8 cellular contexts compared by ENCODE assay signal in genomic region chr6:151389640-151390275, GRCh38. TPM values are rescaled to one million over a fixed set of nuclear protein-coding genes. Genes with fewer than 3 reads are reported as not detected.
A peak's percentile ranks its signal among the peaks of the same experiment; 100 is the strongest.
DNase-seq lines count a peak whose midpoint lies in the region; ATAC-seq and TF ChIP-seq lines count a peak whose summit lies in the region.

No MANE protein-coding gene starts in this region.

- no peaks in the 10 kb centered on the region for H3K27me3 ChIP-seq in GM23248 (replicated peaks; ENCODE audit: insufficient read depth)
- no peaks in the 10 kb centered on the region for H3K27me3 ChIP-seq in SJSA1 (replicated peaks)
- H3K27me3 ChIP-seq in kidney epithelial cell (ENCODE audit: control insufficient read depth, insufficient read depth, low read length) = no peaks in the 10 kb centered on the region
- H3K27me3 ChIP-seq in spleen (replicated peaks in 1 of 7) = no peaks in the 10 kb centered on the region

- TF ChIP-seq CTCF in chondrocyte (IDR thresholded peaks at IDR 0.05) (no peak), kidney epithelial cell (IDR thresholded peaks at IDR 0.05; ENCODE audit: insufficient read depth, low read length, poor library complexity, severe bottlenecking) (no peak), spleen (IDR thresholded peaks at IDR 0.05 in 8 of 11, conservative IDR thresholded peaks at IDR 0.05 in 3 of 11) (no peak)

- TF ChIP-seq POLR2A in spleen (IDR thresholded peaks at IDR 0.05) = peak in 1 of 3 donors; percentile 78

- H2AFZ ChIP-seq in GM23248 = peak overlapping the region; percentile 70

- peaks cover 15% of the 10 kb centered on the region; the same call in 1 of the 2 replicates for H4K20me1 ChIP-seq in GM23248 (ENCODE audit: insufficient read depth)

- peak overlapping the region; percentile 76 for H3K4me3 Mint-ChIP-seq in chondrocyte (ENCODE audit: unreplicated experiment)

- peaks cover 51% of the 10 kb centered on the region for H3K4me1 Mint-ChIP-seq in chondrocyte (ENCODE audit: low read depth)

- H3K79me2 ChIP-seq in GM23248 (ENCODE audit: insufficient read depth) = peaks cover 74% of the 10 kb centered on the region

- 1 to 2% methylated on average over 37 of the region's 54 CpGs for WGBS in GM23248 (ENCODE audit: low coverage in 1 of 2, low lambda C conversion rate in 2 of 2, missing lambda C conversion rate in 2 of 2), 2 experiments
- WGBS in spleen, 5 donors = 0 to 1% (median 0%) methylated on average over 28 to 54 of the region's 54 CpGs

- intact Hi-C loops in spleen (cut with DNase I; ENCODE audit: low total_unique reads) = no loop called here

- in situ Hi-C loops in GM23248 (cut with MboI) = no loop called here

- H3K36me3 Mint-ChIP-seq in chondrocyte (ENCODE audit: low read depth) = no peaks in the 10 kb centered on the region

- H3K27ac ChIP-seq in GM23248 (peak overlapping the region; percentile 98), SJSA1 (peak overlapping the region; percentile 93), spleen (peak overlapping the region; percentile 98 to 100 (median 99))

- H3K4me1 ChIP-seq in GM23248 (ENCODE audit: insufficient read depth) (peaks cover 48% of the 10 kb centered on the region), SJSA1 (replicated peaks) (peaks cover 31% of the 10 kb centered on the region), spleen (peaks cover 28 to 80% (median 60%) of the 10 kb centered on the region in 6 donors)

- no peak for DNase-seq in activated CD4-positive, CD25-positive, alpha-beta regulatory T cell (lab: John Stamatoyannopoulos, UW)
- peak; percentile 86 for DNase-seq in GM23248
- peak; percentile 83 for DNase-seq in KG1 (lab: John Stamatoyannopoulos, UW)
- DNase-seq in SJSA1 (ENCODE audit: low read depth in 1 of 2, low spot score in 2 of 2) = peak; percentile 62 to 83
- DNase-seq in chondrocyte (ENCODE audit: low spot score) = peak; percentile 93
- no peak for DNase-seq in kidney epithelial cell (ENCODE audit: low read depth)
- DNase-seq in spleen = no peak

- no peaks in the 10 kb centered on the region for H3K27me3 Mint-ChIP-seq in chondrocyte (ENCODE audit: low read depth)

- H3K4me3 ChIP-seq in GM23248 = peak overlapping the region; percentile 87
- peak overlapping the region; percentile 98 for H3K4me3 ChIP-seq in SJSA1
- peak overlapping the region; percentile 82 for H3K4me3 ChIP-seq in kidney epithelial cell (ENCODE audit: low read depth, low read length)
- H3K4me3 ChIP-seq in spleen = peak overlapping the region; percentile 30 to 98 (median 92)

- H3K9me2 ChIP-seq in GM23248 (ENCODE audit: insufficient read depth) = no peaks in the 10 kb centered on the region

- H3K4me2 ChIP-seq in GM23248 (ENCODE audit: unreplicated experiment) = peak overlapping the region; percentile 96

- H3K27ac Mint-ChIP-seq in chondrocyte (ENCODE audit: unreplicated experiment) = peak overlapping the region; percentile 95

- peaks cover 42% of the 10 kb centered on the region for H3F3A ChIP-seq in GM23248 (ENCODE audit: insufficient read depth)

- H3K36me3 ChIP-seq in GM23248 (ENCODE audit: low read depth) = no peaks in the 10 kb centered on the region
- H3K36me3 ChIP-seq in SJSA1 = peaks cover 25% of the 10 kb centered on the region
- no peaks in the 10 kb centered on the region for H3K36me3 ChIP-seq in kidney epithelial cell (ENCODE audit: control insufficient read depth, insufficient read depth, low read length)
- peaks cover 0 to 5% (median 0%) of the 10 kb centered on the region in 6 donors for H3K36me3 ChIP-seq in spleen

- H3K9me3 Mint-ChIP-seq in chondrocyte (ENCODE audit: low read depth) = no peaks in the 10 kb centered on the region

- peak; percentile 69 to 74 for ATAC-seq in activated CD4-positive, CD25-positive, alpha-beta regulatory T cell treated with anti-CD3 and anti-CD28 coated beads, Interleukin-2, amount 50 U/mL, for 24 hours

- H3K9ac ChIP-seq in GM23248 = peak overlapping the region; percentile 98

- no peaks in the 10 kb centered on the region for H3K9me3 ChIP-seq in GM23248 (ENCODE audit: low read depth)
- H3K9me3 ChIP-seq in SJSA1 (replicated peaks) = peaks cover 4% of the 10 kb centered on the region; the same call in 1 of the 2 replicates
- H3K9me3 ChIP-seq in spleen = no peaks in the 10 kb centered on the region

RNA-seq across cellular contexts. Expression of gene ZBTB2, which starts 1.6 kb away (rescaled TPM):
- 11.6 and 13.7 TPM in 2 replicates for total RNA-seq in GM23248 (2014; rRNA removed; shearing (Covaris generic))
- polyA plus RNA-seq in GM23248 (2016; fragmentation: Nextera tagmentation; extraction: Ambion mirVana) = 9.7 and 9.9 TPM in 2 replicates
- 21.1 and 23.4 TPM in 2 replicates for total RNA-seq in SJSA1 (2014; rRNA removed; shearing (Covaris generic))
- total RNA-seq in chondrocyte = 9.4 to 11.8 TPM (median 10.1 TPM) in 3 replicates
- total RNA-seq in kidney epithelial cell = 13.6 and 14.0 TPM in 2 replicates
- total RNA-seq in spleen = 10 to 100 TPM; 13.2 to 19.1 (median 14.8) TPM
- polyA plus RNA-seq in spleen = 10 to 100 TPM; 11.0 to 11.4 (median 11.3) TPM

Comparison
In these comparisons a context has a peak if more than half of its experiments do, and no peak if none do; other contexts are left out.
1. DNase-seq: peak in GM23248 (single experiment), KG1 (single experiment), SJSA1 (2 of 2) and chondrocyte (single experiment); none in activated CD4-positive, CD25-positive, alpha-beta regulatory T cell (0 of 4), kidney epithelial cell (single experiment) and spleen (single experiment).
2. Peak in every context shown above with its lines, with median percentiles within 50 percentile points of each other: H3K27ac ChIP-seq and H3K4me3 ChIP-seq.